Comparison of ENCODE assay signal across 8 cellular contexts in the genomic region with DNA sequence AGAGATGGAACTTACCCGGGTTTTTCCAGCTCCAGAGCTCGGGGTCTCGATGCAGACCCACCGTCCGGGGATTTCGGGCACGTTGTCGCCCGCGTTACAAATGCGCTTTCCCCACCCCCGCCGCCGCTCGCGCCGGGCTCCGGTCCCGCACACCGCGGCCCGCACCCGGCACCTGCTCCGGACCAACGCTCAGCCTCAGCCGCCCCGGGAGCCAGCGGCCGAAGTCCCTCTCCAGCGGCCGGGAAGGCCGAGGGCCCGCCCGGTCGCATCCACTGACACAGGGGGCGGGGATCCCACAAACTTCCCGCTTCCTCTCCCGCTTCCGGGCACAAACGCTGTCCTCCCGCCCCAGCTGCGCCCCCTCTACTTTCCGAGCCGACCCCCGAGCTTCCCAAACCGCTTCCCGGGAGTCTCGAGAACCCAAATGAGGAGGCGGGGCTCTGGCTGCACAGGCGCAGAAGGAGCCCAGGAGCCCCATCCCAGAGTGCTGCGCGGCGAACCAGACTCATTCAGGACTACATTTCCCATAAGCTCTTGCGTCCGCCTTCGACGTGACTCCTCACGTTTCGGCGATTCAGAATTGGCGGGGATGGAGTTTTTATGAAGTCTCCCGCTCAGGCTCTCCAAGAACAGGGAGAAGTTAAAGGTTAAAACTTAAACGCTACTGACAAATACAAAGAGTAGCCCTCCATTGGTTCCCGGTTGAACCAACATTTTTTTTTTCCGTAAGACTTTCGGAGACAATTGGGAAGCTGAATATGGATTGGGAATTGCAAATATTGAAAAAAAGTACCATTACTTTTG. TPM values are rescaled to one million over a fixed set of nuclear protein-coding genes. Genes with fewer than 3 reads are reported as not detected.
DNase-seq lines count a peak whose midpoint lies in the region; ATAC-seq and TF ChIP-seq lines count a peak whose summit lies in the region.

A gene (minus strand): TSS at position 442 of the 804 bp plus-strand sequence. CDS start 2,553 bp downstream, outside the sequence.

- peaks cover 0 to 22% (median 0%) of the 10 kb centered on the region in 5 donors for H3K27me3 Mint-ChIP-seq in naive thymus-derived CD4-positive, alpha-beta T cell
- no peaks in the 10 kb centered on the region for H3K27me3 Mint-ChIP-seq in stimulated activated memory B cell treated with anti-CD40 and anti-IgM and Interleukin-4, amounts not matched to agents 10 μg/mL and 1 μg/mL and 100 μg/mL, for 72 hours

- H3K4me1 ChIP-seq in DND-41 (ENCODE audit: insufficient read depth, low read length) (peaks cover 34% of the 10 kb centered on the region), GM23248 (ENCODE audit: insufficient read depth) (peaks cover 21% of the 10 kb centered on the region)
- peaks cover 15 to 18% of the 10 kb centered on the region in 2 donors for H3K4me1 ChIP-seq in naive thymus-derived CD4-positive, alpha-beta T cell (ENCODE audit: control insufficient read depth in 2 of 2, insufficient read depth in 2 of 2, low read length in 2 of 2)

- 0 out of 2 replicates have a peak, but pooled peaks cover 4% of the 10 kb centered on the region for H3K36me3 ChIP-seq in DND-41 (ENCODE audit: insufficient read depth, low read length)
- no peaks in the 10 kb centered on the region for H3K36me3 ChIP-seq in GM23248 (ENCODE audit: low read depth)
- H3K36me3 ChIP-seq in naive thymus-derived CD4-positive, alpha-beta T cell (ENCODE audit: control insufficient read depth in 2 of 3, insufficient read depth in 3 of 3, low read length in 3 of 3): peaks cover 0 to 5% (median 0%) of the 10 kb centered on the region in 3 experiments

- intact Hi-C loops in naive thymus-derived CD4-positive, alpha-beta T cell (cut with micrococcal nuclease): loop anchor here (1.0 to 10.0 kb wide), 9 partner anchors 75 to 1537 kb away; a partner anchor contains a TSS

- in situ Hi-C loops in GM23248 (cut with MboI): loop anchor here (25.0 kb wide), 2 partner anchors 258 to 758 kb away; no protein-coding TSS in a partner anchor

- peaks cover 3 to 19% (median 9%) of the 10 kb centered on the region in 5 donors for H3K36me3 Mint-ChIP-seq in naive thymus-derived CD4-positive, alpha-beta T cell
- peaks cover 9% of the 10 kb centered on the region for H3K36me3 Mint-ChIP-seq in stimulated activated memory B cell treated with anti-CD40 and anti-IgM and Interleukin-4, amounts not matched to agents 10 μg/mL and 1 μg/mL and 100 μg/mL, for 72 hours

- H4K20me1 ChIP-seq in DND-41 (ENCODE audit: insufficient read depth, low read length) (0 out of 2 replicates have a peak, but pooled peaks cover 5% of the 10 kb centered on the region), GM23248 (ENCODE audit: insufficient read depth) (no peaks in the 10 kb centered on the region)

- peak within 1 kb of the TSS; percentile 67 for H3K4me2 ChIP-seq in DND-41 (ENCODE audit: insufficient read depth, low read length)
- peak within 1 kb of the TSS; percentile 77 for H3K4me2 ChIP-seq in GM23248 (ENCODE audit: unreplicated experiment)

- H3K9me3 ChIP-seq in DND-41 (ENCODE audit: insufficient read depth, low read length, severe bottlenecking): no peaks in the 10 kb centered on the region
- no peaks in the 10 kb centered on the region for H3K9me3 ChIP-seq in GM23248 (ENCODE audit: low read depth)
- no peaks in the 10 kb centered on the region for H3K9me3 ChIP-seq in naive thymus-derived CD4-positive, alpha-beta T cell (ENCODE audit: control insufficient read depth in 2 of 3, low read length in 3 of 3)

- H3K27ac Mint-ChIP-seq in naive thymus-derived CD4-positive, alpha-beta T cell: peak within 1 kb of the TSS; percentile 89 to 100 (median 97)
- H3K27ac Mint-ChIP-seq in stimulated activated memory B cell treated with anti-CD40 and anti-IgM and Interleukin-4, amounts not matched to agents 10 μg/mL and 1 μg/mL and 100 μg/mL, for 72 hours: peak within 1 kb of the TSS; percentile 95

- H3K4me3 ChIP-seq in DND-41 (ENCODE audit: low read depth in 1 of 2, low read length in 2 of 2) (peak within 1 kb of the TSS; percentile 73 to 78), GM23248 (peak within 1 kb of the TSS; percentile 91), fibroblast of mammary gland (ENCODE audit: control insufficient read depth, low read depth, low read length) (peak within 1 kb of the TSS; percentile 85)
- H3K4me3 ChIP-seq in naive thymus-derived CD4-positive, alpha-beta T cell (ENCODE audit: low read length): peak within 1 kb of the TSS; percentile 89

- 0 out of 2 replicates have a peak, but pooled peaks cover 8% of the 10 kb centered on the region for H3F3A ChIP-seq in GM23248 (ENCODE audit: insufficient read depth)

- TF ChIP-seq CTCF in DND-41 (IDR thresholded peaks at IDR 0.05; ENCODE audit: borderline replicate concordance, extremely low read depth, low read length, poor library complexity, severe bottlenecking) (no peak), fibroblast of mammary gland (conservative IDR thresholded peaks at IDR 0.05; ENCODE audit: control insufficient read depth, insufficient read depth, low read depth, low read length) (no peak)

- H3K9me3 Mint-ChIP-seq in naive thymus-derived CD4-positive, alpha-beta T cell: peaks cover 0 to 5% (median 0%) of the 10 kb centered on the region in 11 donors
- no peaks in the 10 kb centered on the region for H3K9me3 Mint-ChIP-seq in stimulated activated memory B cell treated with anti-CD40 and anti-IgM and Interleukin-4, amounts not matched to agents 10 μg/mL and 1 μg/mL and 100 μg/mL, for 72 hours

- POLR2A ChIA-PET in naive thymus-derived CD4-positive, alpha-beta T cell (lab: Charles Lee): interaction anchor here (0.7 to 1.4 kb wide), 6 partner anchors 12 to 779 kb away, joined by 3 to 9 read pairs (median 5); a partner anchor contains a TSS

- H3K9ac ChIP-seq in DND-41 (ENCODE audit: low read depth, low read length) (peak within 1 kb of the TSS; percentile 79), GM23248 (peak within 1 kb of the TSS; percentile 79)

- H3K27ac ChIP-seq in DND-41 (ENCODE audit: low read length): peak within 1 kb of the TSS; percentile 76
- no peak within 1 kb of the TSS for H3K27ac ChIP-seq in GM23248
- H3K27ac ChIP-seq in naive thymus-derived CD4-positive, alpha-beta T cell (ENCODE audit: low read depth, low read length): peak within 1 kb of the TSS; percentile 83

- peak within 1 kb of the TSS; percentile 90 to 100 (median 100) for H3K4me3 Mint-ChIP-seq in naive thymus-derived CD4-positive, alpha-beta T cell
- H3K4me3 Mint-ChIP-seq in stimulated activated memory B cell treated with anti-CD40 and anti-IgM and Interleukin-4, amounts not matched to agents 10 μg/mL and 1 μg/mL and 100 μg/mL, for 72 hours: peak within 1 kb of the TSS; percentile 100

- H3K9me2 ChIP-seq in GM23248 (ENCODE audit: insufficient read depth): no peaks in the 10 kb centered on the region

- peaks cover 35% of the 10 kb centered on the region for H3K79me2 ChIP-seq in DND-41 (ENCODE audit: insufficient read depth, low read length)
- peaks cover 39% of the 10 kb centered on the region for H3K79me2 ChIP-seq in GM23248 (ENCODE audit: insufficient read depth)

- WGBS in GM23248 (ENCODE audit: low coverage in 1 of 2, low lambda C conversion rate in 2 of 2, missing lambda C conversion rate in 2 of 2), 2 experiments: 0 to 2% methylated on average over 59 to 61 of the region's 66 CpGs

- H2AFZ ChIP-seq in DND-41 (ENCODE audit: low read depth, low read length) (peak within 1 kb of the TSS; percentile 89), GM23248 (peak within 1 kb of the TSS; percentile 89)

- ATAC-seq in DND-41 (ENCODE audit: insufficient read depth, low read depth): peak; percentile 94
- peak; percentile 94 for ATAC-seq in naive thymus-derived CD4-positive, alpha-beta T cell
- ATAC-seq in stimulated activated memory B cell treated with anti-CD40 and anti-IgM and Interleukin-4, amounts not matched to agents 10 μg/mL and 1 μg/mL and 100 μg/mL, for 72 hours: peak; percentile 96

- DNase-seq in DND-41: peak; percentile 90
- DNase-seq in GM23248: peak; percentile 98
- DNase-seq in Kasumi-1 (lab: John Stamatoyannopoulos, UW): peak; percentile 97
- DNase-seq in RKO (ENCODE audit: low spot score): peak; percentile 99
- peak; percentile 63 to 73 for DNase-seq in activated T-helper 1 cell treated with anti-CD3 and anti-CD28 coated beads, Interleukin-2, amount 50 U/mL, for 16 hours (ENCODE audit: low read depth in 1 of 2, low spot score in 1 of 2)
- DNase-seq in fibroblast of mammary gland (ENCODE audit: low read depth): peak; percentile 93
- DNase-seq in naive thymus-derived CD4-positive, alpha-beta T cell: peak; percentile 66 to 84 (median 77)

- CTCF ChIA-PET in naive thymus-derived CD4-positive, alpha-beta T cell (lab: Charles Lee): interaction anchor here (0.6 to 1.6 kb wide), 4 partner anchors 542 to 1536 kb away, joined by 3 to 7 read pairs (median 4); no protein-coding TSS in a partner anchor

- H3K27me3 ChIP-seq in DND-41 (ENCODE audit: insufficient read depth, low read length, poor library complexity) (no peaks in the 10 kb centered on the region), GM23248 (replicated peaks; ENCODE audit: insufficient read depth) (no peaks in the 10 kb centered on the region)
- no peaks in the 10 kb centered on the region for H3K27me3 ChIP-seq in naive thymus-derived CD4-positive, alpha-beta T cell (ENCODE audit: control insufficient read depth in 2 of 2, insufficient read depth in 2 of 2, low read length in 2 of 2)

- H3K4me1 Mint-ChIP-seq in naive thymus-derived CD4-positive, alpha-beta T cell: peaks cover 28 to 54% (median 42%) of the 10 kb centered on the region in 7 donors
- peaks cover 30% of the 10 kb centered on the region for H3K4me1 Mint-ChIP-seq in stimulated activated memory B cell treated with anti-CD40 and anti-IgM and Interleukin-4, amounts not matched to agents 10 μg/mL and 1 μg/mL and 100 μg/mL, for 72 hours

RNA-seq across cellular contexts. Expression of the gene that starts here (rescaled TPM):
- total RNA-seq in GM23248 (2014; rRNA removed; shearing (Covaris generic)): 2.9 and 4.8 TPM in 2 replicates
- polyA plus RNA-seq in GM23248 (2016; fragmentation: Nextera tagmentation; extraction: Ambion mirVana): 0.85 TPM in 2 replicates
- 10 to 100 TPM in 2 of 5 experiments, 1 to 10 TPM in 3; 6.2 to 12.4 (median 8.2) TPM for total RNA-seq in naive thymus-derived CD4-positive, alpha-beta T cell
- 1 to 10 TPM; 1.5 to 2.3 TPM for polyA plus RNA-seq in naive thymus-derived CD4-positive, alpha-beta T cell
